ENCODE assay signal across 25 cellular contexts in genomic region chr18:50796495-50796894, GRCh38. TPM values are rescaled to one million over a fixed set of nuclear protein-coding genes. Genes with fewer than 3 reads are reported as not detected.
"Had no signal": no experiment of that assay in that cellular context is flagged by ENCODE, and none has a peak within 500 bp of the region (broad histone marks: within the 10 kb centered on the region; RNA-seq: fewer than 3 reads in every experiment).

No MANE protein-coding gene starts in this region.

- H3K4me3 Mint-ChIP-seq: activated CD4-positive, alpha-beta T cell treated with anti-CD3 and anti-CD28 coated beads, Interleukin-2, amount 10 ng/mL, durations not matched to agents 24 days and 14 days; activated CD8-positive, alpha-beta memory T cell treated with anti-CD3 and anti-CD28 coated beads, Interleukin-2, amount 10 ng/mL, durations not matched to agents 7 days and 5 days; activated CD8-positive, alpha-beta T cell treated with anti-CD3 and anti-CD28 coated beads for 36 hours; activated naive CD4-positive, alpha-beta T cell treated with anti-CD3 and anti-CD28 coated beads, Interleukin-2, amount 50 U/mL, for 24 hours; activated T-helper 1 cell treated with anti-CD3 and anti-CD28 coated beads, Interleukin-12 subunit alpha, Interleukin-12 subunit beta, Interleukin-2, Interleukin-4 antibody, amounts not matched to agents 30 ng/mL and 10 ng/mL and 1 ng/mL, durations not matched to agents 14 hours and 24 hours and 36 hours; effector memory CD8-positive, alpha-beta T cell; naive B cell; stimulated activated naive B cell treated with anti-CD40 and anti-IgM and Interleukin-4, amounts not matched to agents 10 μg/mL and 1 μg/mL and 100 μg/mL, for 72 hours had no signal

- H3K9me3 ChIP-seq: left lung, sigmoid colon, testis, upper lobe of right lung had no signal

- H3K36me3 ChIP-seq: left lung, sigmoid colon, upper lobe of right lung had no signal

- DNase-seq: activated CD4-positive, alpha-beta T cell treated with anti-CD3 and anti-CD28 coated beads, Interleukin-2, amount 10 ng/mL, durations not matched to agents 24 days and 14 days; activated CD8-positive, alpha-beta memory T cell treated with anti-CD3 and anti-CD28 coated beads, Interleukin-2, amount 10 ng/mL, durations not matched to agents 7 days and 5 days; activated CD8-positive, alpha-beta T cell treated with anti-CD3 and anti-CD28 coated beads for 36 hours; activated gamma-delta T cell treated with Interleukin-2 at 50 U/mL for 16 hours; activated T-cell treated with anti-CD3 and anti-CD28 coated beads for 4 hours; central memory CD4-positive, alpha-beta T cell; effector memory CD8-positive, alpha-beta T cell; islet precursor cell; left lung; midbrain; naive B cell; sigmoid colon; stimulated activated CD4-positive, alpha-beta T cell treated with anti-CD3 and anti-CD28 coated beads, Interleukin-2, amount 100 ng/mL, for 48 hours; stimulated activated CD8-positive, alpha-beta memory T cell treated with anti-CD3 and anti-CD28 coated beads, Interleukin-4, amount 100 ng/mL, for 48 hours; stimulated activated naive B cell treated with anti-CD40 and anti-IgM and Interleukin-4, amounts not matched to agents 10 μg/mL and 1 μg/mL and 100 μg/mL, for 72 hours; T-helper 2 cell; upper lobe of right lung had no signal

- H3K27ac Mint-ChIP-seq: activated CD4-positive, alpha-beta T cell treated with anti-CD3 and anti-CD28 coated beads, Interleukin-2, amount 10 ng/mL, durations not matched to agents 24 days and 14 days; activated CD8-positive, alpha-beta memory T cell treated with anti-CD3 and anti-CD28 coated beads, Interleukin-2, amount 10 ng/mL, durations not matched to agents 7 days and 5 days; activated CD8-positive, alpha-beta T cell treated with anti-CD3 and anti-CD28 coated beads for 36 hours; activated naive CD4-positive, alpha-beta T cell treated with anti-CD3 and anti-CD28 coated beads, Interleukin-2, amount 50 U/mL, for 24 hours; activated T-helper 1 cell treated with anti-CD3 and anti-CD28 coated beads, Interleukin-12 subunit alpha, Interleukin-12 subunit beta, Interleukin-2, Interleukin-4 antibody, amounts not matched to agents 30 ng/mL and 10 ng/mL and 1 ng/mL, durations not matched to agents 14 hours and 24 hours and 36 hours; effector memory CD8-positive, alpha-beta T cell; naive B cell; stimulated activated naive B cell treated with anti-CD40 and anti-IgM and Interleukin-4, amounts not matched to agents 10 μg/mL and 1 μg/mL and 100 μg/mL, for 72 hours had no signal

- ATAC-seq: activated CD4-positive, CD25-positive, alpha-beta regulatory T cell treated with anti-CD3 and anti-CD28 coated beads, Interleukin-2, amount 50 U/mL, for 24 hours; activated CD8-positive, alpha-beta memory T cell treated with anti-CD3 and anti-CD28 coated beads, Interleukin-2, amount 10 ng/mL, durations not matched to agents 7 days and 5 days; activated CD8-positive, alpha-beta T cell treated with anti-CD3 and anti-CD28 coated beads for 36 hours; effector memory CD8-positive, alpha-beta T cell; esophagus mucosa; left lung; stimulated activated naive B cell treated with anti-CD40 and anti-IgM and Interleukin-4, amounts not matched to agents 10 μg/mL and 1 μg/mL and 100 μg/mL, for 72 hours; upper lobe of right lung had no signal

- H3K4me3 ChIP-seq: left lung, sigmoid colon, testis, upper lobe of right lung had no signal

- H3K4me1 Mint-ChIP-seq: activated CD4-positive, alpha-beta T cell treated with anti-CD3 and anti-CD28 coated beads, Interleukin-2, amount 10 ng/mL, durations not matched to agents 24 days and 14 days; activated CD8-positive, alpha-beta memory T cell treated with anti-CD3 and anti-CD28 coated beads, Interleukin-2, amount 10 ng/mL, durations not matched to agents 7 days and 5 days; activated naive CD4-positive, alpha-beta T cell treated with anti-CD3 and anti-CD28 coated beads, Interleukin-2, amount 50 U/mL, for 24 hours; naive B cell; stimulated activated naive B cell treated with anti-CD40 and anti-IgM and Interleukin-4, amounts not matched to agents 10 μg/mL and 1 μg/mL and 100 μg/mL, for 72 hours had no signal

- H3K27me3 ChIP-seq: sigmoid colon, testis had no signal

- H3K27ac ChIP-seq: left lung, sigmoid colon, testis, upper lobe of right lung, VCaP had no signal

- H3K36me3 Mint-ChIP-seq: activated CD8-positive, alpha-beta memory T cell treated with anti-CD3 and anti-CD28 coated beads, Interleukin-2, amount 10 ng/mL, durations not matched to agents 7 days and 5 days; activated naive CD4-positive, alpha-beta T cell treated with anti-CD3 and anti-CD28 coated beads, Interleukin-2, amount 50 U/mL, for 24 hours; stimulated activated naive B cell treated with anti-CD40 and anti-IgM and Interleukin-4, amounts not matched to agents 10 μg/mL and 1 μg/mL and 100 μg/mL, for 72 hours had no signal

- H3K9me3 Mint-ChIP-seq: activated CD4-positive, alpha-beta T cell treated with anti-CD3 and anti-CD28 coated beads, Interleukin-2, amount 10 ng/mL, durations not matched to agents 24 days and 14 days; activated CD8-positive, alpha-beta T cell treated with anti-CD3 and anti-CD28 coated beads for 36 hours; activated naive CD4-positive, alpha-beta T cell treated with anti-CD3 and anti-CD28 coated beads, Interleukin-2, amount 50 U/mL, for 24 hours; activated T-helper 1 cell treated with anti-CD3 and anti-CD28 coated beads, Interleukin-12 subunit alpha, Interleukin-12 subunit beta, Interleukin-2, Interleukin-4 antibody, amounts not matched to agents 30 ng/mL and 10 ng/mL and 1 ng/mL, durations not matched to agents 14 hours and 24 hours and 36 hours; effector memory CD8-positive, alpha-beta T cell; naive B cell; stimulated activated naive B cell treated with anti-CD40 and anti-IgM and Interleukin-4, amounts not matched to agents 10 μg/mL and 1 μg/mL and 100 μg/mL, for 72 hours had no signal

- H3K4me1 ChIP-seq: left lung, sigmoid colon, testis, upper lobe of right lung had no signal

RNA-seq across cellular contexts. Expression of gene MRO, which starts 23.3 kb away (rescaled TPM):
- total RNA-seq: activated CD4-positive, alpha-beta T cell treated with anti-CD3 and anti-CD28 coated beads, Interleukin-2, amount 10 ng/mL, durations not matched to agents 24 days and 14 days; activated CD8-positive, alpha-beta memory T cell treated with anti-CD3 and anti-CD28 coated beads, Interleukin-2, amount 10 ng/mL, durations not matched to agents 7 days and 5 days; activated CD8-positive, alpha-beta T cell treated with anti-CD3 and anti-CD28 coated beads for 36 hours; activated T-helper 1 cell treated with anti-CD3 and anti-CD28 coated beads, Interleukin-12 subunit alpha, Interleukin-12 subunit beta, Interleukin-2, Interleukin-4 antibody, amounts not matched to agents 30 ng/mL and 10 ng/mL and 1 ng/mL, durations not matched to agents 14 hours and 24 hours and 36 hours; dermis microvascular lymphatic vessel endothelial cell; endothelial cell of umbilical vein; esophagus mucosa had no signal
